15 cellular contexts compared by ENCODE assay signal in genomic region chr12:122864894-122865253, GRCh38. TPM values are rescaled to one million over a fixed set of nuclear protein-coding genes. Genes with fewer than 3 reads are reported as not detected.
A peak's percentile ranks its signal among the peaks of the same experiment; 100 is the strongest.
DNase-seq lines count a peak whose midpoint lies in the region; ATAC-seq and TF ChIP-seq lines count a peak whose summit lies in the region.
"Had no signal": no experiment of that assay in that cellular context is flagged by ENCODE, and none has a peak within 500 bp of the region (broad histone marks: within the 10 kb centered on the region; RNA-seq: fewer than 3 reads in every experiment).

No MANE protein-coding gene starts in this region.

- H3K27me3 ChIP-seq in HCT116 (ENCODE audit: insufficient read depth, low read length), result no peaks in the 10 kb centered on the region
- H3K27me3 ChIP-seq in neuronal stem cell (ENCODE audit: control insufficient read depth in 3 of 3, insufficient read depth in 3 of 3, low read depth in 1 of 3, low read length in 3 of 3), result no peaks in the 10 kb centered on the region
- H3K27me3 ChIP-seq in uterus, result no peaks in the 10 kb centered on the region

- peak overlapping the region; percentile 57 for H4K8ac ChIP-seq in neuronal stem cell (ENCODE audit: low read depth, low read length)

- H3K4me3 Mint-ChIP-seq in CD14-positive monocyte, result no peak overlapping the region
- no peak overlapping the region for H3K4me3 Mint-ChIP-seq in effector memory CD8-positive, alpha-beta T cell
- H3K4me3 Mint-ChIP-seq: activated CD4-positive, alpha-beta memory T cell treated with anti-CD3 and anti-CD28 coated beads, Interleukin-2, amount 10 ng/mL, durations not matched to agents 7 days and 5 days had no signal

- BruUV-seq in HCT116 (replicated peaks; lab: Mats Ljungman, UMichigan), result no TSS peak

- H3K4me1 ChIP-seq in HCT116 (ENCODE audit: control insufficient read depth in 1 of 2, insufficient read depth in 2 of 2, low read length in 2 of 2), result no peaks in the 10 kb centered on the region
- no peaks in the 10 kb centered on the region for H3K4me1 ChIP-seq in neuronal stem cell (ENCODE audit: control insufficient read depth in 2 of 2, insufficient read depth in 1 of 2, low read depth in 1 of 2, low read length in 2 of 2)
- no peaks in the 10 kb centered on the region for H3K4me1 ChIP-seq in uterus

- RAD21 ChIA-PET in HCT116 (lab: Charles Lee; ENCODE audit: low non-redundant PET in 1 of 2, low total read pairs in 2 of 2, uncharacterized antibody in 2 of 2, unreplicated experiment in 2 of 2), result interaction anchor here in 1 of 2 experiments (0.7 kb wide), 1 partner anchor 86 kb away, joined by 3 read pairs; no protein-coding TSS in a partner anchor

- DNase-seq in CD14-positive monocyte (ENCODE audit: low spot score) (peak; percentile 14), HCT116 (ENCODE audit: low read depth, low spot score) (no peak), neuronal stem cell (ENCODE audit: low spot score) (no peak), NCI-H446 (lab: John Stamatoyannopoulos, UW) (no peak), uterus (no peak)
- no peak for DNase-seq in effector memory CD8-positive, alpha-beta T cell
- DNase-seq: activated CD4-positive, alpha-beta memory T cell treated with anti-CD3 and anti-CD28 coated beads, Interleukin-2, amount 10 ng/mL, durations not matched to agents 7 days and 5 days; DMS153; effector memory CD4-positive, alpha-beta T cell; GF-D8; NCI-H1105 treated with DMSO at 0.1 percent for 48 hours; retina; SHP77 treated with DMSO at 0.1 percent for 48 hours had no signal

- ATAC-seq in HCT116, result no peak
- no peak for ATAC-seq in effector memory CD8-positive, alpha-beta T cell (replicated peaks)
- no peak for ATAC-seq in GM19463 (IDR thresholded peaks at IDR 0.05; ENCODE audit: unreplicated experiment)

- H3K27ac ChIP-seq in HCT116 (ENCODE audit: low read depth, low read length), result no peak overlapping the region
- no peak overlapping the region for H3K27ac ChIP-seq in neuronal stem cell (replicated peaks; ENCODE audit: low read length)
- no peak overlapping the region for H3K27ac ChIP-seq in uterus
- H3K27ac ChIP-seq: WERI-Rb-1 had no signal

- H3K9me2 ChIP-seq in HCT116 (ENCODE audit: insufficient read depth), result no peaks in the 10 kb centered on the region

- intact Hi-C loops in CD14-positive monocyte (cut with micrococcal nuclease), result no loop called here
- intact Hi-C loops in HCT116 (cut with micrococcal nuclease), result loop anchor here (5.0 kb wide), 1 partner anchor 73 kb away; no protein-coding TSS in a partner anchor
- intact Hi-C loops in uterus (cut with DNase I; ENCODE audit: low total_unique reads), result no loop called here

- no peak overlapping the region for H4K91ac ChIP-seq in neuronal stem cell (ENCODE audit: low read depth, low read length, poor library complexity)

- peaks cover 0 to 2% (median 0%) of the 10 kb centered on the region in 7 donors for H3K9me3 Mint-ChIP-seq in CD14-positive monocyte
- no peaks in the 10 kb centered on the region for H3K9me3 Mint-ChIP-seq in effector memory CD8-positive, alpha-beta T cell
- H3K9me3 Mint-ChIP-seq: activated CD4-positive, alpha-beta memory T cell treated with anti-CD3 and anti-CD28 coated beads, Interleukin-2, amount 10 ng/mL, durations not matched to agents 7 days and 5 days had no signal

- H3K79me2 ChIP-seq in HCT116 (ENCODE audit: insufficient read depth, low read length), result peaks cover 7% of the 10 kb centered on the region; the same call in 1 of the 2 replicates

- no peak overlapping the region for H2BK15ac ChIP-seq in neuronal stem cell (ENCODE audit: low read length)

- no peak overlapping the region for H3K18ac ChIP-seq in neuronal stem cell (ENCODE audit: low read length)

- H2AK5ac ChIP-seq in neuronal stem cell (ENCODE audit: low read depth, low read length), result no peak overlapping the region

- no peak overlapping the region for H3K14ac ChIP-seq in neuronal stem cell (ENCODE audit: low read length)

- peaks cover 7% of the 10 kb centered on the region for H3K79me1 ChIP-seq in neuronal stem cell (ENCODE audit: low read depth, low read length)

- peaks cover 0 to 2% (median 2%) of the 10 kb centered on the region in 3 donors for H3K27me3 Mint-ChIP-seq in CD14-positive monocyte (ENCODE audit: low read depth in 3 of 3)
- H3K27me3 Mint-ChIP-seq in effector memory CD8-positive, alpha-beta T cell, result no peaks in the 10 kb centered on the region
- H3K27me3 Mint-ChIP-seq: activated CD4-positive, alpha-beta memory T cell treated with anti-CD3 and anti-CD28 coated beads, Interleukin-2, amount 10 ng/mL, durations not matched to agents 7 days and 5 days had no signal

- no peak overlapping the region for H3K4me3 ChIP-seq in HCT116 (replicated peaks in 1 of 2; ENCODE audit: low read depth in 1 of 2, low read length in 2 of 2)
- H3K4me3 ChIP-seq in neuronal stem cell (ENCODE audit: low read length in 2 of 2), result no peak overlapping the region
- H3K4me3 ChIP-seq in uterus, result no peak overlapping the region

- no CpG with 5 or more reads among the region's 5 CpGs for WGBS in neuronal stem cell (ENCODE audit: extremely low coverage in 2 of 2, insufficient read length in 2 of 2, insufficient replicate concordance in 1 of 2), 2 donors

- CTCF ChIA-PET in HCT116 (lab: Charles Lee), result interaction anchor here (0.8 to 1.4 kb wide), 3 partner anchors 16 to 373 kb away, joined by 3 to 4 read pairs (median 3); no protein-coding TSS in a partner anchor

- H3K9ac ChIP-seq in HCT116 (ENCODE audit: low read length) (no peak overlapping the region), neuronal stem cell (ENCODE audit: low read depth, low read length, poor library complexity) (no peak overlapping the region)

- H2BK12ac ChIP-seq in neuronal stem cell (ENCODE audit: low read length), result no peak overlapping the region

- POLR2A ChIA-PET in HCT116 (lab: Charles Lee), result no interaction called here

- H3K4me2 ChIP-seq in HCT116 (ENCODE audit: low read length) (no peak overlapping the region), neuronal stem cell (ENCODE audit: insufficient read depth, low read length, poor library complexity, severe bottlenecking) (no peak overlapping the region)

- peak overlapping the region in 3 of 7 donors; percentile 31 to 81 (median 68) for H3K27ac Mint-ChIP-seq in CD14-positive monocyte
- H3K27ac Mint-ChIP-seq in effector memory CD8-positive, alpha-beta T cell, result peak overlapping the region; percentile 64 to 86
- H3K27ac Mint-ChIP-seq: activated CD4-positive, alpha-beta memory T cell treated with anti-CD3 and anti-CD28 coated beads, Interleukin-2, amount 10 ng/mL, durations not matched to agents 7 days and 5 days had no signal

- no peak overlapping the region for H3K23ac ChIP-seq in neuronal stem cell (ENCODE audit: low read depth, low read length, poor library complexity)

- H2AFZ ChIP-seq in HCT116 (ENCODE audit: low read depth, low read length, poor library complexity, severe bottlenecking) (no peak overlapping the region), neuronal stem cell (ENCODE audit: low read length) (no peak overlapping the region)

- peaks cover 53 to 65% of the 10 kb centered on the region in 2 donors for H3K36me3 Mint-ChIP-seq in CD14-positive monocyte
- peaks cover 86% of the 10 kb centered on the region for H3K36me3 Mint-ChIP-seq in effector memory CD8-positive, alpha-beta T cell (ENCODE audit: insufficient read depth)

- no peak for TF ChIP-seq RAD21 in HCT116 (IDR thresholded peaks at IDR 0.05; ENCODE audit: low read depth)

- H3K4me1 Mint-ChIP-seq in CD14-positive monocyte, result peaks cover 3% of the 10 kb centered on the region
- peaks cover 9 to 12% of the 10 kb centered on the region in 2 donors for H3K4me1 Mint-ChIP-seq in effector memory CD8-positive, alpha-beta T cell (ENCODE audit: low read depth in 2 of 2)
- H3K4me1 Mint-ChIP-seq: activated CD4-positive, alpha-beta memory T cell treated with anti-CD3 and anti-CD28 coated beads, Interleukin-2, amount 10 ng/mL, durations not matched to agents 7 days and 5 days had no signal

- H2BK120ac ChIP-seq in neuronal stem cell (ENCODE audit: low read depth, low read length), result no peak overlapping the region

- TF ChIP-seq CTCF in CD14-positive monocyte (IDR thresholded peaks at IDR 0.05) (no peak), HCT116 (IDR thresholded peaks at IDR 0.05 in 2 of 3, conservative IDR thresholded peaks at IDR 0.05 in 1 of 3; ENCODE audit: borderline replicate concordance in 1 of 3, insufficient read depth in 1 of 3, low read depth in 2 of 3, low read length in 2 of 3) (no peak), uterus (IDR thresholded peaks at IDR 0.05) (no peak)

- TF ChIP-seq POLR2A in HCT116 (IDR thresholded peaks at IDR 0.05; ENCODE audit: borderline replicate concordance, extremely low read depth, insufficient read depth, insufficient read length) (no peak), uterus (IDR thresholded peaks at IDR 0.05) (no peak)

- H2BK5ac ChIP-seq in neuronal stem cell (ENCODE audit: low read length), result no peak overlapping the region

- no peak overlapping the region for H3K4ac ChIP-seq in neuronal stem cell (ENCODE audit: low read length)

- no peaks in the 10 kb centered on the region for H3K9me3 ChIP-seq in HCT116 (ENCODE audit: control insufficient read depth in 1 of 2, insufficient read depth in 1 of 2, low read depth in 1 of 2, low read length in 2 of 2)
- no peaks in the 10 kb centered on the region for H3K9me3 ChIP-seq in neuronal stem cell (replicated peaks in 1 of 2; ENCODE audit: control insufficient read depth in 2 of 2, insufficient read depth in 1 of 2, low read depth in 1 of 2, low read length in 2 of 2)
- no peaks in the 10 kb centered on the region for H3K9me3 ChIP-seq in uterus

- H3K36me3 ChIP-seq in HCT116 (ENCODE audit: control insufficient read depth in 1 of 2, insufficient read depth in 2 of 2, low read length in 2 of 2), result peaks cover 14 to 23% of the 10 kb centered on the region in 2 experiments; a peak in 3 of 4 replicates
- H3K36me3 ChIP-seq in neuronal stem cell (replicated peaks in 1 of 2; ENCODE audit: control insufficient read depth in 2 of 2, insufficient read depth in 2 of 2, low read length in 2 of 2), result peaks cover 41 to 77% of the 10 kb centered on the region in 2 donors
- H3K36me3 ChIP-seq in uterus, result no peaks in the 10 kb centered on the region

- no peaks in the 10 kb centered on the region for H4K20me1 ChIP-seq in HCT116 (ENCODE audit: insufficient read depth)

TF ChIP-seq in HCT116, 20 proteins besides CTCF, POLR2A, EP300 and RAD21 (continues in another document):
- TF ChIP-seq CBX3 (IDR thresholded peaks at IDR 0.05; ENCODE audit: low read depth) (no peak), EZH2phosphoT487 (IDR thresholded peaks at IDR 0.05; ENCODE audit: borderline replicate concordance) (no peak), SIN3A (IDR thresholded peaks at IDR 0.05; ENCODE audit: low read depth) (0 out of 2 replicates have a peak, but pooled peaks have one; percentile 8)

RNA-seq across cellular contexts. Expression of gene HIP1R, which starts 29.6 kb away (rescaled TPM):
- polyA plus RNA-seq in CD14-positive monocyte, result under 1 TPM in 1 of 2 donors, not detected in 1; 0.09 TPM
- total RNA-seq in HCT116 (2021; ENCODE audit: unreplicated experiment), result 57.8 TPM
- polyA plus RNA-seq in HCT116 (2012), result 36.7 and 38.8 TPM in 2 replicates
- 16.8 TPM for polyA plus RNA-seq in neuronal stem cell (2013, experiment 1 of 2)
- 16.3 TPM for polyA plus RNA-seq in neuronal stem cell (2013, experiment 2 of 2)
- 10 to 100 TPM in 3 of 4 donors, 1 to 10 TPM in 1; 2.9 to 31.3 (median 25.8) TPM for total RNA-seq in uterus

RNA-seq across cellular contexts. Expression of gene VPS37B, which starts 31.1 kb away (rescaled TPM):
- 10 to 100 TPM; 12.3 to 16.4 TPM for polyA plus RNA-seq in CD14-positive monocyte
- 55.0 TPM for total RNA-seq in HCT116 (2021; ENCODE audit: unreplicated experiment)
- 48.3 and 53.6 TPM in 2 replicates for polyA plus RNA-seq in HCT116 (2012)
- polyA plus RNA-seq in neuronal stem cell (2013, experiment 1 of 2), result 26.4 TPM
- polyA plus RNA-seq in neuronal stem cell (2013, experiment 2 of 2), result 26.7 TPM
- total RNA-seq in uterus, result 10 to 100 TPM in 3 of 4 donors, 1 to 10 TPM in 1; 3.3 to 21.6 (median 20.2) TPM
